Comparison of ENCODE assay signal across 23 cellular contexts in the genomic region with DNA sequence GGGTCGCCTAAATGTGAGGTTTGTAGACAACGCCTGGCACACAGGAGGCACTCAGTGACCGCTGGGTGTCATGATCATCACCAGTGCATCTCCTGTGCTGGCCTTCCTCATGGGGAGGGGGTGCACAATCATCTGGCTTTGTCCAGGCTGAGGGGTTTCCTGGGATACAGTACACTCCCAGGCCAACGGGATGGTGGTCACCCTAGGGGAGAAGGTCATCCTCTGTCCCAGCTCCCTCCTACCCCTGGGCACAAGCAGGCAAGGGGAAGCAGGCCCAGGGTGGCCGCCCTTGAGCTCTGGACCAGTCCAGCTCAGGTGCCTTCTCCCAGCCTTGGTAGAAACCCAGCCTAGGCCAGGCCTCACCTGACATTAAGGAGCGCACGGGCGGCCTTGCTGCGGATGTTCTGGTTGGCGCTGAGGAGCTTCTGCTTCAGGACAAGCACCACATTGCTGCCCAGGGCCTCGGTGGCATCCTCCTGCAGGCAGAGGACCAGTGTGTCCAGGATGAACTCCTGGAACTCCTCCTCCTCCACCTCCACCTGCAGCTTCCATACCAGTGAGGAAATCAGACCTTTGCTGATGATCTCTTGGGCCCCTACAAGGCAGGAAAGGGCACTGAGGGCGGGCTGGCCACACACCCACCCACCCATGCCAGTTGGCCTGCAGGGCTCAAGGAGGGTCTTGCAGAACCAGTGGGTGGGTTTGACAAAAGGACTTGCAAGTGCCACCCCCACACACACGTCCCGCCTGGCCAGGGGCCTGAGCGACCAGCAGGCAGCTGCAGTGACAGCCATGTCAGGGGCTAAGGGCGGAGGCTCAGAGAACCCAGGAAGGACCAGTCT. TPM values are rescaled to one million over a fixed set of nuclear protein-coding genes. Genes with fewer than 3 reads are reported as not detected.
DNase-seq lines count a peak whose midpoint lies in the region; ATAC-seq and TF ChIP-seq lines count a peak whose summit lies in the region.
"Had no signal": no experiment of that assay in that cellular context is flagged by ENCODE, and none has a peak within 500 bp of the region (broad histone marks: within the 10 kb centered on the region; RNA-seq: fewer than 3 reads in every experiment).

No MANE protein-coding gene starts in this region.

- H3K27ac Mint-ChIP-seq in activated CD4-positive, alpha-beta T cell treated with anti-CD3 and anti-CD28 coated beads, Interleukin-2, amount 10 ng/mL, durations not matched to agents 7 days and 5 days = no peak overlapping the region
- no peak overlapping the region for H3K27ac Mint-ChIP-seq in H9
- H3K27ac Mint-ChIP-seq: activated CD4-positive, alpha-beta T cell treated with anti-CD3 and anti-CD28 coated beads for 36 hours; activated T-helper 1 cell treated with anti-CD3 and anti-CD28 coated beads, Interleukin-12 subunit alpha, Interleukin-12 subunit beta, Interleukin-2, Interleukin-4 antibody, amounts not matched to agents 30 ng/mL and 10 ng/mL and 1 ng/mL, durations not matched to agents 14 hours and 24 hours and 36 hours; GM23338 had no signal

- peak; percentile 6 for DNase-seq in activated CD4-positive, alpha-beta T cell treated with anti-CD3 and anti-CD28 coated beads for 1 hour
- no peak for DNase-seq in activated CD4-positive, alpha-beta T cell treated with anti-CD3 and anti-CD28 coated beads, Interleukin-2, amount 10 ng/mL, durations not matched to agents 7 days and 5 days
- DNase-seq in H9 (peak; percentile 20), ecto neural progenitor cell (ENCODE audit: low spot score) (peak; percentile 41), sciatic nerve (ENCODE audit: low spot score) (peak; percentile 40), T-helper 9 cell (no peak), tibial nerve (ENCODE audit: low spot score in 2 of 2) (no peak), NCI-H82 treated with DMSO at 0.1 percent for 48 hours (lab: John Stamatoyannopoulos, UW; ENCODE audit: unreplicated experiment) (no peak)
- DNase-seq: activated CD4-positive, alpha-beta T cell treated with anti-CD3 and anti-CD28 coated beads for 36 hours; DMS 273 treated with DMSO at 0.1 percent for 48 hours; hippocampal formation; IMR-90; kidney glomerular epithelial cell; NCI-H2029; NCI-H446 treated with DMSO at 0.1 percent for 48 hours; SHP77; small intestine; trophoblast cell had no signal

- no peak overlapping the region for H2BK120ac ChIP-seq in H9 (ENCODE audit: low read depth, low read length, poor library complexity, severe bottlenecking)

- intact Hi-C loops in sciatic nerve (cut with DNase I) = loop anchor here (2.0 kb wide), 1 partner anchor 19 kb away; no protein-coding TSS in a partner anchor

- H3K4me2 ChIP-seq in H9 (ENCODE audit: insufficient read depth, insufficient read length, low read length) = no peak overlapping the region
- H3K4me2 ChIP-seq: GM23338 had no signal

- H3K4me1 ChIP-seq in H9 (ENCODE audit: insufficient read depth, low read length) (no peaks in the 10 kb centered on the region), tibial nerve (no peaks in the 10 kb centered on the region)
- H3K4me1 ChIP-seq: pancreas had no signal

- H3K27me3 ChIP-seq in H9 (ENCODE audit: insufficient read depth, low read length) (peaks cover 2% of the 10 kb centered on the region; the same call in 1 of the 2 replicates), tibial nerve (no peaks in the 10 kb centered on the region)
- H3K27me3 ChIP-seq: pancreas had no signal

- H3K36me3 ChIP-seq in tibial nerve = no peaks in the 10 kb centered on the region
- H3K36me3 ChIP-seq: cardiac muscle cell, pancreas had no signal

- no peak overlapping the region for H2BK5ac ChIP-seq in H9 (ENCODE audit: insufficient read length, low read length)

- no peak overlapping the region for H2AK5ac ChIP-seq in H9 (ENCODE audit: insufficient read length, low read length)

- CTCF ChIA-PET in activated CD4-positive, alpha-beta T cell treated with anti-CD3 and anti-CD28 coated beads, Interleukin-2, amount 10 ng/mL, durations not matched to agents 7 days and 5 days (lab: Charles Lee) = interaction anchor here (0.5 to 1.3 kb wide), 2 partner anchors 11 to 18 kb away, joined by 4 read pairs; no protein-coding TSS in a partner anchor

- ATAC-seq in sciatic nerve = no peak
- ATAC-seq: activated CD4-positive, alpha-beta T cell treated with anti-CD3 and anti-CD28 coated beads for 36 hours; GM23338; pancreas had no signal

- no peaks in the 10 kb centered on the region for H3K9me3 Mint-ChIP-seq in activated CD4-positive, alpha-beta T cell treated with anti-CD3 and anti-CD28 coated beads, Interleukin-2, amount 10 ng/mL, durations not matched to agents 7 days and 5 days
- H3K9me3 Mint-ChIP-seq in H9 = no peaks in the 10 kb centered on the region
- H3K9me3 Mint-ChIP-seq: activated T-helper 1 cell treated with anti-CD3 and anti-CD28 coated beads, Interleukin-12 subunit alpha, Interleukin-12 subunit beta, Interleukin-2, Interleukin-4 antibody, amounts not matched to agents 30 ng/mL and 10 ng/mL and 1 ng/mL, durations not matched to agents 14 hours and 24 hours and 36 hours; GM23338 had no signal

- no peak overlapping the region for H4K5ac ChIP-seq in H9 (ENCODE audit: insufficient read length, low read depth, low read length)

- no peaks in the 10 kb centered on the region for H4K20me1 ChIP-seq in H9 (ENCODE audit: control insufficient read depth, insufficient read depth, insufficient read length)

- H3K27ac ChIP-seq in H9 (ENCODE audit: insufficient read length, low read depth, low read length) = no peak overlapping the region
- H3K27ac ChIP-seq in tibial nerve = no peak overlapping the region
- H3K27ac ChIP-seq: C4-2B, cardiac muscle cell, pancreas had no signal

- no peak overlapping the region for H3K4me3 ChIP-seq in tibial nerve
- H3K4me3 ChIP-seq: cardiac muscle cell, GM23338, pancreas had no signal

- H3K14ac ChIP-seq in H9 (ENCODE audit: insufficient read depth, low read length) = no peak overlapping the region

- H3K4me3 Mint-ChIP-seq in activated CD4-positive, alpha-beta T cell treated with anti-CD3 and anti-CD28 coated beads, Interleukin-2, amount 10 ng/mL, durations not matched to agents 7 days and 5 days = no peak overlapping the region
- H3K4me3 Mint-ChIP-seq in H9 = no peak overlapping the region
- H3K4me3 Mint-ChIP-seq: activated CD4-positive, alpha-beta T cell treated with anti-CD3 and anti-CD28 coated beads for 36 hours; activated T-helper 1 cell treated with anti-CD3 and anti-CD28 coated beads, Interleukin-12 subunit alpha, Interleukin-12 subunit beta, Interleukin-2, Interleukin-4 antibody, amounts not matched to agents 30 ng/mL and 10 ng/mL and 1 ng/mL, durations not matched to agents 14 hours and 24 hours and 36 hours; GM23338 had no signal

- no peak overlapping the region for H3K4ac ChIP-seq in H9 (ENCODE audit: low read depth, low read length)

- no peak overlapping the region for H3K9ac ChIP-seq in H9 (ENCODE audit: extremely low read depth, insufficient read length, low read length)

- no peaks in the 10 kb centered on the region for H3K79me1 ChIP-seq in H9 (ENCODE audit: insufficient read depth, low read depth, low read length, poor library complexity, severe bottlenecking)

- TF ChIP-seq EP300 in tibial nerve (IDR thresholded peaks at IDR 0.05) = no peak

- H3K56ac ChIP-seq in H9 (ENCODE audit: insufficient read length, low read depth, low read length) = no peak overlapping the region

- no peak for TF ChIP-seq CTCF in H9 (conservative IDR thresholded peaks at IDR 0.05)
- no peak for TF ChIP-seq CTCF in tibial nerve (IDR thresholded peaks at IDR 0.05)

- H2BK20ac ChIP-seq in H9 (ENCODE audit: low read depth, low read length, poor library complexity, severe bottlenecking) = no peak overlapping the region

- no peak overlapping the region for H2BK12ac ChIP-seq in H9 (ENCODE audit: insufficient read length, low read depth, low read length)

- H4K91ac ChIP-seq in H9 (ENCODE audit: insufficient read length, low read depth, low read length) = no peak overlapping the region

- no peaks in the 10 kb centered on the region for H3K9me3 ChIP-seq in H9 (ENCODE audit: control insufficient read depth, low read depth, low read length)
- no peaks in the 10 kb centered on the region for H3K9me3 ChIP-seq in tibial nerve
- H3K9me3 ChIP-seq: pancreas had no signal

- H3T11ph ChIP-seq in H9 (ENCODE audit: low read length) = no peak overlapping the region

- H3K18ac ChIP-seq in H9 (ENCODE audit: insufficient read length, low read depth, low read length) = no peak overlapping the region

- no peaks in the 10 kb centered on the region for H3K79me2 ChIP-seq in H9 (ENCODE audit: insufficient read depth, low read length)

- no peak for TF ChIP-seq POLR2A in tibial nerve (IDR thresholded peaks at IDR 0.05)

- H3K23ac ChIP-seq in H9 (ENCODE audit: insufficient read length, low read depth, low read length) = no peak overlapping the region

- H3K4me1 Mint-ChIP-seq in activated CD4-positive, alpha-beta T cell treated with anti-CD3 and anti-CD28 coated beads, Interleukin-2, amount 10 ng/mL, durations not matched to agents 7 days and 5 days = peaks cover 4% of the 10 kb centered on the region
- H3K4me1 Mint-ChIP-seq in H9 = peaks cover 0 to 21% of the 10 kb centered on the region in 2 experiments; a peak in 2 of 4 replicates
- H3K4me1 Mint-ChIP-seq: activated CD4-positive, alpha-beta T cell treated with anti-CD3 and anti-CD28 coated beads for 36 hours had no signal

- H2BK15ac ChIP-seq in H9 (ENCODE audit: low read depth, low read length) = no peak overlapping the region

- POLR2A ChIA-PET in activated CD4-positive, alpha-beta T cell treated with anti-CD3 and anti-CD28 coated beads, Interleukin-2, amount 10 ng/mL, durations not matched to agents 7 days and 5 days (lab: Charles Lee) = no interaction called here

- no peak overlapping the region for H2AFZ ChIP-seq in H9 (ENCODE audit: low read length)
- H2AFZ ChIP-seq: GM23338 had no signal

- peaks cover 9% of the 10 kb centered on the region for H3K27me3 Mint-ChIP-seq in activated CD4-positive, alpha-beta T cell treated with anti-CD3 and anti-CD28 coated beads, Interleukin-2, amount 10 ng/mL, durations not matched to agents 7 days and 5 days
- peaks cover 82% of the 10 kb centered on the region for H3K27me3 Mint-ChIP-seq in H9 (ENCODE audit: low read depth)
- H3K27me3 Mint-ChIP-seq: activated CD4-positive, alpha-beta T cell treated with anti-CD3 and anti-CD28 coated beads for 36 hours had no signal

- no CpG with 5 or more reads among the region's 16 CpGs for WGBS in H9 (ENCODE audit: extremely low coverage, insufficient read length, low lambda C conversion rate)
- 94 to 95% methylated on average over 7 to 14 of the region's 16 CpGs for WGBS in tibial nerve, 2 donors

- no peak overlapping the region for H4K8ac ChIP-seq in H9 (replicated peaks; ENCODE audit: insufficient read length, low read depth, low read length)

- no peaks in the 10 kb centered on the region for H3K36me3 Mint-ChIP-seq in activated CD4-positive, alpha-beta T cell treated with anti-CD3 and anti-CD28 coated beads, Interleukin-2, amount 10 ng/mL, durations not matched to agents 7 days and 5 days (ENCODE audit: low read depth)
- no peaks in the 10 kb centered on the region for H3K36me3 Mint-ChIP-seq in H9 (ENCODE audit: insufficient read depth in 1 of 3, low read depth in 3 of 3)

- no peaks in the 10 kb centered on the region for H3K23me2 ChIP-seq in H9 (ENCODE audit: insufficient read length, low read depth, low read length, poor library complexity, severe bottlenecking)

RNA-seq across cellular contexts. Expression of gene GNAZ, which starts 6.6 kb away (rescaled TPM):
- under 1 TPM; 0.35 to 0.37 TPM for total RNA-seq in activated CD4-positive, alpha-beta T cell treated with anti-CD3 and anti-CD28 coated beads, Interleukin-2, amount 10 ng/mL, durations not matched to agents 7 days and 5 days
- total RNA-seq in H9 (2021) = 5.0 and 5.2 TPM in 2 replicates
- total RNA-seq in sciatic nerve = 22.8 TPM
- total RNA-seq in tibial nerve = 10 to 100 TPM; 14.1 to 20.1 (median 18.0) TPM

Comparison
In these comparisons a context has a peak if more than half of its experiments do, and no peak if none do; other contexts are left out.
1. DNase-seq: peak in activated CD4-positive, alpha-beta T cell treated with anti-CD3 and anti-CD28 coated beads for 1 hour (single experiment), H9 (single experiment), ecto neural progenitor cell (single experiment) and sciatic nerve (single experiment); none in activated CD4-positive, alpha-beta T cell treated with anti-CD3 and anti-CD28 coated beads, Interleukin-2, amount 10 ng/mL, durations not matched to agents 7 days and 5 days (single experiment), T-helper 9 cell (single experiment), tibial nerve (0 of 2) and NCI-H82 treated with DMSO at 0.1 percent for 48 hours (single experiment).